Comparison of ENCODE assay signal across 1 cellular context in the genomic region with DNA sequence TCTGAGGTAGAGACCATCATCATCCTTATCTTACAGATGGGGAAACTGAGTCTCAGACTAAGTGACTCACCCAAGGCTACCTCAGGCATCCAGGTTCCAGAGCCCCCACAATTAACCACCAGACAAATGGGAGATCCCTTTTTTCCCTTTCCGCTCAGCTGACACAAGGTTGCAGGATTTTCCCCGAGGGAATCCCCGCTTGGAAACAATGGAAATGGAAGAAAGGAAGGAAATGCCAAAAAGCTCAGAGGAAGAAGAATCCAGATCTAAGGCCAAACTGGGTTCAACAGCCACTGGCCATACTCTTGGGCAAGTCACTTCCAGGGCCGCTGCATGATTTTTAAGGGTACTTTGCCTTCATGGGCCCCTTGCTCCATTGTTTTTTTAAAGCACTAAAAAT.
TF ChIP-seq lines count a peak whose summit lies in the region.

No MANE protein-coding gene starts in this region.

TF ChIP-seq in HepG2, 621 proteins besides CTCF, POLR2A, EP300 and RAD21:
- TF ChIP-seq, protein P1, sequence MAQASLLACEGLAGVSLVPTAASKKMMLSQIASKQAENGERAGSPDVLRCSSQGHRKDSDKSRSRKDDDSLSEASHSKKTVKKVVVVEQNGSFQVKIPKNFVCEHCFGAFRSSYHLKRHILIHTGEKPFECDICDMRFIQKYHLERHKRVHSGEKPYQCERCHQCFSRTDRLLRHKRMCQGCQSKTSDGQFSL (CRISPR knock-in tag; IDR thresholded peaks at IDR 0.05) = no peak
- TF ChIP-seq PTBP1 (IDR thresholded peaks at IDR 0.05; ENCODE audit: low read depth, low read length, poor library complexity, severe bottlenecking) = no peak
- no peak for TF ChIP-seq FOXA1 (IDR thresholded peaks at IDR 0.05)
- TF ChIP-seq FOXA1 (CRISPR knock-in tag; IDR thresholded peaks at IDR 0.05) = no peak
- TF ChIP-seq, protein P2, sequence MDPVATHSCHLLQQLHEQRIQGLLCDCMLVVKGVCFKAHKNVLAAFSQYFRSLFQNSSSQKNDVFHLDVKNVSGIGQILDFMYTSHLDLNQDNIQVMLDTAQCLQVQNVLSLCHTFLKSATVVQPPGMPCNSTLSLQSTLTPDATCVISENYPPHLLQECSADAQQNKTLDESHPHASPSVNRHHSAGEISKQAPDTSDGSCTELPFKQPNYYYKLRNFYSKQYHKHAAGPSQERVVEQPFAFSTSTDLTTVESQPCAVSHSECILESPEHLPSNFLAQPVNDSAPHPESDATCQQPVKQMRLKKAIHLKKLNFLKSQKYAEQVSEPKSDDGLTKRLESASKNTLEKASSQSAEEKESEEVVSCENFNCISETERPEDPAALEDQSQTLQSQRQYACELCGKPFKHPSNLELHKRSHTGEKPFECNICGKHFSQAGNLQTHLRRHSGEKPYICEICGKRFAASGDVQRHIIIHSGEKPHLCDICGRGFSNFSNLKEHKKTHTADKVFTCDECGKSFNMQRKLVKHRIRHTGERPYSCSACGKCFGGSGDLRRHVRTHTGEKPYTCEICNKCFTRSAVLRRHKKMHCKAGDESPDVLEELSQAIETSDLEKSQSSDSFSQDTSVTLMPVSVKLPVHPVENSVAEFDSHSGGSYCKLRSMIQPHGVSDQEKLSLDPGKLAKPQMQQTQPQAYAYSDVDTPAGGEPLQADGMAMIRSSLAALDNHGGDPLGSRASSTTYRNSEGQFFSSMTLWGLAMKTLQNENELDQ (CRISPR knock-in tag; IDR thresholded peaks at IDR 0.05; ENCODE audit: borderline replicate concordance) = no peak
- TF ChIP-seq NBN (conservative IDR thresholded peaks at IDR 0.05) = no peak
- TF ChIP-seq ZNF607 (CRISPR knock-in tag; IDR thresholded peaks at IDR 0.05; ENCODE audit: borderline replicate concordance) = no peak
- TF ChIP-seq ZNF878 (CRISPR knock-in tag; IDR thresholded peaks at IDR 0.05) = no peak
- no peak for TF ChIP-seq NCOA2 (CRISPR knock-in tag; IDR thresholded peaks at IDR 0.05)
- no peak for TF ChIP-seq POLR2AphosphoS5 (IDR thresholded peaks at IDR 0.05; ENCODE audit: low read depth, low read length)
- TF ChIP-seq ZIK1 (CRISPR knock-in tag; IDR thresholded peaks at IDR 0.05; ENCODE audit: borderline replicate concordance, low read depth) = no peak
- no peak for TF ChIP-seq MIER3 (CRISPR knock-in tag; IDR thresholded peaks at IDR 0.05; ENCODE audit: borderline replicate concordance)
TF ChIP-seq in HepG2: peak in this region for 0.
